Comparison of ENCODE assay signal across 8 cellular contexts in genomic region chr1:67749263-67749843, GRCh38.
DNase-seq lines count a peak whose midpoint lies in the region; ATAC-seq and TF ChIP-seq lines count a peak whose summit lies in the region.

No MANE protein-coding gene starts in this region.

- peaks cover 32% of the 10 kb centered on the region for H3K4me1 Mint-ChIP-seq in Caco-2 (ENCODE audit: low read depth, unreplicated experiment)
- H3K4me1 Mint-ChIP-seq in glutamatergic neuron (ENCODE audit: low read depth, unreplicated experiment) = peaks cover 10% of the 10 kb centered on the region

- 35% methylated on average over 5 of the region's 5 CpGs for WGBS in prostate gland

- H3K9me2 ChIP-seq in PC-3 (replicated peaks; ENCODE audit: low read length) = no peaks in the 10 kb centered on the region

- DNase-seq in Caco-2 (peak; percentile 68 to 78), PC-3 (no peak), foreskin keratinocyte (no peak), prostate gland (ENCODE audit: low spot score) (peak; percentile 56), NOMO-1 treated with dmso at 0.1 percent for 144 hours (lab: John Stamatoyannopoulos, UW; ENCODE audit: unreplicated experiment) (no peak), glutamatergic neuron (no peak), GM19240 (ENCODE audit: insufficient read length, low spot score) (no peak), NCI-H1417 (lab: John Stamatoyannopoulos, UW) (no peak)

- H3K79me2 ChIP-seq in PC-3 (ENCODE audit: low read length) = peaks cover 30% of the 10 kb centered on the region

- H3K27me3 Mint-ChIP-seq in Caco-2 (ENCODE audit: insufficient read depth, unreplicated experiment) = no peaks in the 10 kb centered on the region
- H3K27me3 Mint-ChIP-seq in glutamatergic neuron (ENCODE audit: unreplicated experiment) = no peaks in the 10 kb centered on the region

- ATAC-seq in PC-3 (peak; percentile 37), foreskin keratinocyte (peak; percentile 68)

- no peaks in the 10 kb centered on the region for H3F3A ChIP-seq in PC-3 (ENCODE audit: low read length, unreplicated experiment)

- H3K4me1 ChIP-seq in Caco-2 (peaks cover 72% of the 10 kb centered on the region), PC-3 (ENCODE audit: insufficient read depth, low read length) (peaks cover 65% of the 10 kb centered on the region), foreskin keratinocyte (peaks cover 53% of the 10 kb centered on the region), prostate gland (replicated peaks) (no peaks in the 10 kb centered on the region)

- peak overlapping the region; percentile 44 for H2AFZ ChIP-seq in PC-3 (ENCODE audit: low read length)

- peaks cover 18% of the 10 kb centered on the region for H3K36me3 Mint-ChIP-seq in Caco-2 (ENCODE audit: insufficient read depth, unreplicated experiment)
- no peaks in the 10 kb centered on the region for H3K36me3 Mint-ChIP-seq in glutamatergic neuron (ENCODE audit: unreplicated experiment)

- H3K27me3 ChIP-seq in Caco-2 (replicated peaks; ENCODE audit: control insufficient read depth, insufficient read depth, low read length) (no peaks in the 10 kb centered on the region), PC-3 (ENCODE audit: low read length) (no peaks in the 10 kb centered on the region), foreskin keratinocyte (no peaks in the 10 kb centered on the region), prostate gland (replicated peaks; ENCODE audit: insufficient read depth) (no peaks in the 10 kb centered on the region)

- TF ChIP-seq CTCF in Caco-2 (IDR thresholded peaks at IDR 0.05; ENCODE audit: insufficient read depth in 1 of 2, low read depth in 1 of 2, low read length in 1 of 2, severe bottlenecking in 1 of 2, unreplicated experiment in 1 of 2) (no peak), PC-3 (conservative IDR thresholded peaks at IDR 0.05; ENCODE audit: low read depth, low read length) (no peak), foreskin keratinocyte (conservative IDR thresholded peaks at IDR 0.05) (no peak), prostate gland (IDR thresholded peaks at IDR 0.05) (no peak), glutamatergic neuron (IDR thresholded peaks at IDR 0.05; ENCODE audit: partially characterized antibody, unreplicated experiment) (no peak)

- POLR2A ChIA-PET in Caco-2 (lab: Charles Lee) (no interaction called here), PC-3 (lab: Charles Lee; ENCODE audit: unreplicated experiment) (interaction anchor here (0.6 to 1.0 kb wide), 2 partner anchors 64 to 179 kb away, joined by 4 read pairs; no protein-coding TSS in a partner anchor)

- peak overlapping the region; percentile 74 for H3K9ac ChIP-seq in PC-3 (ENCODE audit: low read length)

- H3K4me3 ChIP-seq in Caco-2 (ENCODE audit: low read depth, low read length) (no peak overlapping the region), PC-3 (ENCODE audit: low read length) (peak overlapping the region; percentile 53), prostate gland (no peak overlapping the region)

- CTCF ChIA-PET in Caco-2 (lab: Charles Lee) (interaction anchor here (1.6 kb wide), 1 partner anchor 10 kb away, joined by 6 read pairs; no protein-coding TSS in a partner anchor), PC-3 (lab: Charles Lee) (interaction anchor here (1.0 kb wide), 1 partner anchor 57 kb away, joined by 3 read pairs; no protein-coding TSS in a partner anchor)

- H3K4me2 ChIP-seq in PC-3 (ENCODE audit: low read length) = peak overlapping the region; percentile 82

- H3K36me3 ChIP-seq in Caco-2 (ENCODE audit: control insufficient read depth, insufficient read depth, low read length) = no peaks in the 10 kb centered on the region
- no peaks in the 10 kb centered on the region for H3K36me3 ChIP-seq in PC-3 (ENCODE audit: low read depth, low read length)
- H3K36me3 ChIP-seq in prostate gland = no peaks in the 10 kb centered on the region

- no peaks in the 10 kb centered on the region for H3K9me3 Mint-ChIP-seq in Caco-2 (ENCODE audit: unreplicated experiment)
- H3K9me3 Mint-ChIP-seq in glutamatergic neuron (ENCODE audit: unreplicated experiment) = peaks cover 1% of the 10 kb centered on the region

- peak overlapping the region; percentile 69 for H3K27ac Mint-ChIP-seq in Caco-2 (ENCODE audit: unreplicated experiment)
- no peak overlapping the region for H3K27ac Mint-ChIP-seq in glutamatergic neuron (ENCODE audit: unreplicated experiment)

- intact Hi-C loops in Caco-2 (cut with micrococcal nuclease; ENCODE audit: unreplicated experiment) = loop anchor here (1.0 to 5.0 kb wide), 5 partner anchors 11 to 217 kb away; partner anchors contain the start of gene GADD45A
- intact Hi-C loops in PC-3 (cut with micrococcal nuclease) = no loop called here
- intact Hi-C loops in prostate gland (cut with DNase I) = loop anchor here (5.0 kb wide), 1 partner anchor 42 kb away; no protein-coding TSS in a partner anchor

- H4K20me1 ChIP-seq in PC-3 (ENCODE audit: low read length) = no peaks in the 10 kb centered on the region

- no peak for TF ChIP-seq POLR2A in prostate gland (IDR thresholded peaks at IDR 0.05)

- peak overlapping the region; percentile 69 for H3K4me3 Mint-ChIP-seq in Caco-2 (ENCODE audit: unreplicated experiment)
- H3K4me3 Mint-ChIP-seq in glutamatergic neuron (ENCODE audit: unreplicated experiment) = no peak overlapping the region

- H3K9me3 ChIP-seq in Caco-2 (no peaks in the 10 kb centered on the region), PC-3 (ENCODE audit: low read length) (no peaks in the 10 kb centered on the region), prostate gland (no peaks in the 10 kb centered on the region)

- H3K27ac ChIP-seq in PC-3 (ENCODE audit: low read length) = peak overlapping the region; percentile 96
- H3K27ac ChIP-seq in foreskin keratinocyte = peak overlapping the region; percentile 92
- peak overlapping the region; percentile 67 to 78 for H3K27ac ChIP-seq in prostate gland

- BruUV-seq in Caco-2 (replicated peaks; lab: Mats Ljungman, UMichigan) (no TSS peak), PC-3 (replicated peaks; lab: Mats Ljungman, UMichigan) (TSS peak; percentile 75)

Comparison
In these comparisons a context has a peak if more than half of its experiments do, and no peak if none do; other contexts are left out.
1. DNase-seq: peak in Caco-2 (2 of 2) and prostate gland (single experiment); none in PC-3 (single experiment), foreskin keratinocyte (0 of 2), NOMO-1 treated with dmso at 0.1 percent for 144 hours (single experiment), glutamatergic neuron (single experiment), GM19240 (single experiment) and NCI-H1417 (0 of 3).
2. Peak in every context shown above with its lines, with median percentiles within 50 percentile points of each other: H3K27ac ChIP-seq.